In genomic region chr21:40516336-40516735, GRCh38 we compare ENCODE assay signal across 1 cellular context.
TF ChIP-seq lines count a peak whose summit lies in the region.

No MANE protein-coding gene starts in this region.

TF ChIP-seq in GM23338, 12 proteins besides CTCF, POLR2A, EP300 and RAD21 (continued from another document):
- no peak for TF ChIP-seq ZNF462 (CRISPR knock-in tag; IDR thresholded peaks at IDR 0.05)
- TF ChIP-seq ETS1 (IDR thresholded peaks at IDR 0.05), result no peak
- no peak for TF ChIP-seq REST (IDR thresholded peaks at IDR 0.05; ENCODE audit: unreplicated experiment)
